13 cellular contexts compared by ENCODE assay signal in the genomic region with DNA sequence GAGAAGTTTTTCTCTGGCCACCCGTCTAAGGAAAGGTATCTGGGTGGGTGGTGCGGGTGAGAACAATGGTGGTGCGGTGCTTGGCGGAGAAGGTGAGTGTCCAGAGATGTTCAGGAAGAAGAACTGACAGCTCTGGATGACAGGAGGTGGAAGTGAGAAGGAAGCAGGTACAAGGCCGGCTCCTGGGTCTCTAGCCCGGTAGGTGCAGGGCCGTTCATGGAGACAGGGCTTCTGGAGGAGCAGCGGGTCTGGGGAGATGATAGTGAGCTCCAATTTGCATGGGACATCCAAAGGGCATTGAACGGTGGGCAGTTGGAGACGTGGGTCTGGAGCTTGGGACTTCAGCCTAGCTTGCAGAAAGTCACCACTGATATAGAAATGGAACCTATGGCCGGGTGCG. TPM values are rescaled to one million over a fixed set of nuclear protein-coding genes. Genes with fewer than 3 reads are reported as not detected.
DNase-seq lines count a peak whose midpoint lies in the region; ATAC-seq and TF ChIP-seq lines count a peak whose summit lies in the region.
"Had no signal": no experiment of that assay in that cellular context is flagged by ENCODE, and none has a peak within 500 bp of the region (broad histone marks: within the 10 kb centered on the region; RNA-seq: fewer than 3 reads in every experiment).

No MANE protein-coding gene starts in this region.

- H3K9me3 Mint-ChIP-seq in activated naive CD4-positive, alpha-beta T cell treated with anti-CD3 and anti-CD28 coated beads, Interleukin-2, amount 10 ng/mL, durations not matched to agents 7 days and 5 days = no peaks in the 10 kb centered on the region
- H3K9me3 Mint-ChIP-seq in activated naive CD4-positive, alpha-beta T cell treated with anti-CD3 and anti-CD28 coated beads, Interleukin-2, amount 50 U/mL, for 72 hours = peaks cover 0 to 5% of the 10 kb centered on the region in 2 donors
- H3K9me3 Mint-ChIP-seq in activated naive CD8-positive, alpha-beta T cell (ENCODE audit: low read depth) = no peaks in the 10 kb centered on the region
- peaks cover 19% of the 10 kb centered on the region for H3K9me3 Mint-ChIP-seq in mesothelial cell of epicardium

- H3K9me3 ChIP-seq in upper lobe of left lung = no peaks in the 10 kb centered on the region
- H3K9me3 ChIP-seq: body of pancreas, mucosa of descending colon had no signal

- H3K27me3 ChIP-seq in upper lobe of left lung = no peaks in the 10 kb centered on the region
- H3K27me3 ChIP-seq: body of pancreas had no signal

- H3K36me3 Mint-ChIP-seq in activated naive CD4-positive, alpha-beta T cell treated with anti-CD3 and anti-CD28 coated beads, Interleukin-2, amount 10 ng/mL, durations not matched to agents 7 days and 5 days = no peaks in the 10 kb centered on the region
- no peaks in the 10 kb centered on the region for H3K36me3 Mint-ChIP-seq in activated naive CD4-positive, alpha-beta T cell treated with anti-CD3 and anti-CD28 coated beads, Interleukin-2, amount 50 U/mL, for 72 hours
- peaks cover 2% of the 10 kb centered on the region for H3K36me3 Mint-ChIP-seq in activated naive CD8-positive, alpha-beta T cell
- H3K36me3 Mint-ChIP-seq in mesothelial cell of epicardium = no peaks in the 10 kb centered on the region

- no peak overlapping the region for H3K27ac Mint-ChIP-seq in activated naive CD4-positive, alpha-beta T cell treated with anti-CD3 and anti-CD28 coated beads, Interleukin-2, amount 10 ng/mL, durations not matched to agents 7 days and 5 days
- H3K27ac Mint-ChIP-seq in activated naive CD4-positive, alpha-beta T cell treated with anti-CD3 and anti-CD28 coated beads, Interleukin-2, amount 50 U/mL, for 72 hours = peak overlapping the region in 1 of 2 donors; percentile 80
- H3K27ac Mint-ChIP-seq in activated naive CD8-positive, alpha-beta T cell = no peak overlapping the region
- peak overlapping the region; percentile 83 for H3K27ac Mint-ChIP-seq in mesothelial cell of epicardium

- CTCF ChIA-PET in activated naive CD4-positive, alpha-beta T cell treated with anti-CD3 and anti-CD28 coated beads, Interleukin-2, amount 10 ng/mL, durations not matched to agents 7 days and 5 days (lab: Charles Lee) = no interaction called here

- no peak for ATAC-seq in activated naive CD4-positive, alpha-beta T cell treated with anti-CD3 and anti-CD28 coated beads, Interleukin-2, amount 50 U/mL, for 72 hours
- ATAC-seq in upper lobe of left lung (ENCODE audit: low FRiP score in 2 of 2) (no peak), HG03175 (IDR thresholded peaks at IDR 0.05; ENCODE audit: unreplicated experiment) (no peak)

- TF ChIP-seq EP300 in upper lobe of left lung (IDR thresholded peaks at IDR 0.05) = no peak

- H3K4me3 Mint-ChIP-seq in activated naive CD4-positive, alpha-beta T cell treated with anti-CD3 and anti-CD28 coated beads, Interleukin-2, amount 10 ng/mL, durations not matched to agents 7 days and 5 days = peak overlapping the region; percentile 67
- H3K4me3 Mint-ChIP-seq in activated naive CD8-positive, alpha-beta T cell = peak overlapping the region; percentile 80
- H3K4me3 Mint-ChIP-seq in mesothelial cell of epicardium = peak overlapping the region; percentile 77

- H3K4me3 ChIP-seq in upper lobe of left lung = peak overlapping the region in 2 of 4 donors; percentile 48 to 49
- H3K4me3 ChIP-seq: mucosa of descending colon had no signal

- H3K4me1 ChIP-seq in upper lobe of left lung = peaks cover 7 to 9% (median 7%) of the 10 kb centered on the region in 4 donors

- no peak for DNase-seq in activated naive CD4-positive, alpha-beta T cell treated with anti-CD3 and anti-CD28 coated beads, Interleukin-2, amount 10 ng/mL, durations not matched to agents 7 days and 5 days
- DNase-seq in activated naive CD4-positive, alpha-beta T cell treated with anti-CD3 and anti-CD28 coated beads, Interleukin-2, amount 50 U/mL, for 72 hours (ENCODE audit: low spot score in 2 of 2) = no peak
- DNase-seq in mesothelial cell of epicardium (ENCODE audit: low spot score in 2 of 2, unreplicated experiment in 2 of 2) (no peak), upper lobe of left lung (no peak), putamen (ENCODE audit: low spot score) (no peak), DMS79 treated with DMSO at 0.1 percent for 48 hours (lab: John Stamatoyannopoulos, UW) (no peak)
- DNase-seq: activated CD4-positive, CD25-positive, alpha-beta regulatory T cell treated with anti-CD3 and anti-CD28 coated beads, Interleukin-2, amount 50 U/mL, for 72 hours; OCI-M1; stimulated activated CD4-positive, alpha-beta T cell treated with anti-CD3 and anti-CD28 coated beads, Interleukin-4, amount 100 ng/mL, for 1 hour had no signal

- 84% methylated on average over 12 of the region's 12 CpGs for WGBS in upper lobe of left lung, 2 donors

- no peaks in the 10 kb centered on the region for H3K36me3 ChIP-seq in upper lobe of left lung

- peaks cover 20% of the 10 kb centered on the region for H3K4me1 Mint-ChIP-seq in activated naive CD4-positive, alpha-beta T cell treated with anti-CD3 and anti-CD28 coated beads, Interleukin-2, amount 10 ng/mL, durations not matched to agents 7 days and 5 days
- peaks cover 9% of the 10 kb centered on the region for H3K4me1 Mint-ChIP-seq in activated naive CD8-positive, alpha-beta T cell (ENCODE audit: low read depth)
- H3K4me1 Mint-ChIP-seq in mesothelial cell of epicardium = peaks cover 10% of the 10 kb centered on the region

- H3K27ac ChIP-seq in upper lobe of left lung = peak overlapping the region in 3 of 4 donors; percentile 49 to 72 (median 63)

- no peak for TF ChIP-seq CTCF in mesothelial cell of epicardium (IDR thresholded peaks at IDR 0.05; ENCODE audit: unreplicated experiment)
- TF ChIP-seq CTCF in upper lobe of left lung (IDR thresholded peaks at IDR 0.05) = no peak

- no peak for TF ChIP-seq POLR2A in upper lobe of left lung (IDR thresholded peaks at IDR 0.05)

- peaks cover 26% of the 10 kb centered on the region for H3K27me3 Mint-ChIP-seq in activated naive CD4-positive, alpha-beta T cell treated with anti-CD3 and anti-CD28 coated beads, Interleukin-2, amount 10 ng/mL, durations not matched to agents 7 days and 5 days
- H3K27me3 Mint-ChIP-seq in activated naive CD8-positive, alpha-beta T cell = peaks cover 2% of the 10 kb centered on the region
- peaks cover 5% of the 10 kb centered on the region for H3K27me3 Mint-ChIP-seq in mesothelial cell of epicardium (ENCODE audit: low read depth)

RNA-seq across cellular contexts. Expression of a gene that starts 1.0 kb away (rescaled TPM):
- total RNA-seq in activated naive CD4-positive, alpha-beta T cell treated with anti-CD3 and anti-CD28 coated beads, Interleukin-2, amount 50 U/mL, for 72 hours = 10 to 100 TPM; 14.7 to 21.6 TPM
- total RNA-seq in mesothelial cell of epicardium = 37.4 to 37.8 TPM (median 37.7 TPM) in 3 replicates
- 10 to 100 TPM in 2 of 6 donors, 1 to 10 TPM in 4; 4.1 to 16.9 (median 8.9) TPM for total RNA-seq in upper lobe of left lung

RNA-seq across cellular contexts. Expression of a gene that starts 17.3 kb away (rescaled TPM):
- total RNA-seq in activated naive CD4-positive, alpha-beta T cell treated with anti-CD3 and anti-CD28 coated beads, Interleukin-2, amount 50 U/mL, for 72 hours = 10 to 100 TPM; 32.0 to 46.2 TPM
- 40.9 to 45.3 TPM (median 41.0 TPM) in 3 replicates for total RNA-seq in mesothelial cell of epicardium
- total RNA-seq in upper lobe of left lung = 10 to 100 TPM; 13.9 to 87.0 (median 33.9) TPM
